In the genomic region with DNA sequence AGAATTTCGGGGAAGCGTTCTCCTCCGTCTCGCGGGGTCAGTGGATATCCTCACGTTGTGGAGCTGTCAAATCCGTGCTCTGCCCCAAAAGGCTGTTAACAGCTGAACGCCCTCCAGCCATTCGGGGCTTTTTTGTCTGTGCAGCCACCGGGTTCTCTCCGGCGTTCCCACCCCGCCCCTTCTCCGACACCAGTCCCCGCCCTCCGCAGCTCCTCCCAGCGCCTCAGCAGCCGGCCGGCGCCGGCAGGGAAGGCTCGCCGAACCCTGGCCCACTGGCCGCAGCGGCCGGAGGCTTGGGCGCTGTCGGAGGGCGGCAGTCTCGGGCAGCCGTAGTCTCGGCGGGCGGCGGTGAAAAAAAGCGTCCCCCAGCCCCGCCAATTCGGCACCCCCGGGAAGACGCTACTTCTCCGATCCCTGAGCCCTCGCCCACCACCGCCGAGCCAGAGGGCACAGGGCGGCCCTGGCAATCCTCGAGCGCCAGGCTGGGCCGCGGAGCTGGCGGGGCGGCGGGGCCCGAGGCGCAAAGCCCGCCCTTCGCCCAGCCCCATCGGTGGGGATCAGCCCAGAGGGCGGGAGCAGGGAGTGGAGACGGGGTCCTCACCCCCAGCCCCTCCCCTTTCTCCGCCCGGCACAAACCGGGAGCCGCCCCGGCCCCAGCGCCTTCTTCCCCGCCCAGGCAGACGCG, we compare ENCODE assay signal across 8 cellular contexts. TPM values are rescaled to one million over a fixed set of nuclear protein-coding genes. Genes with fewer than 3 reads are reported as not detected.
DNase-seq lines count a peak whose midpoint lies in the region; TF ChIP-seq lines count a peak whose summit lies in the region.

A gene (minus strand): TSS at position 496 of the 685 bp plus-strand sequence. CDS start 773 bp downstream, outside the sequence.

- H2BK5ac ChIP-seq in H9 (ENCODE audit: insufficient read length, low read length) = no peak within 1 kb of the TSS

- H3K18ac ChIP-seq in H9 (ENCODE audit: insufficient read length, low read depth, low read length) = peak within 1 kb of the TSS; percentile 94

- H3K27ac Mint-ChIP-seq in H9 = peak within 1 kb of the TSS; percentile 98 to 100 (median 99)
- peak within 1 kb of the TSS; percentile 95 for H3K27ac Mint-ChIP-seq in neural progenitor cell

- peak within 1 kb of the TSS; percentile 99 for H3K4me2 ChIP-seq in H9 (ENCODE audit: insufficient read depth, insufficient read length, low read length)
- peak within 1 kb of the TSS; percentile 78 for H3K4me2 ChIP-seq in neural progenitor cell

- DNase-seq in GDM1 (lab: John Stamatoyannopoulos, UW) (peak; percentile 98), H9 (peak; percentile 91), M059J (ENCODE audit: low read depth) (peak; percentile 98), SIG-M5 treated with dmso at 0.1 percent for 504 hours (lab: John Stamatoyannopoulos, UW; ENCODE audit: unreplicated experiment) (peak; percentile 86), activated gamma-delta T cell treated with Interleukin-2 at 50 U/mL for 16 hours (peak; percentile 81), foreskin fibroblast (peak; percentile 97), neural progenitor cell (ENCODE audit: low spot score) (peak; percentile 97)

- H3K4me1 Mint-ChIP-seq in H9 = peaks cover 27 to 30% of the 10 kb centered on the region in 2 experiments
- peaks cover 42% of the 10 kb centered on the region for H3K4me1 Mint-ChIP-seq in neural progenitor cell

- TF ChIP-seq CTCF in H9 (conservative IDR thresholded peaks at IDR 0.05) (no peak), foreskin fibroblast (IDR thresholded peaks at IDR 0.05; ENCODE audit: low read depth, low read length) (no peak), neural progenitor cell (IDR thresholded peaks at IDR 0.05) (no peak)

- no peaks in the 10 kb centered on the region for H3K79me1 ChIP-seq in H9 (ENCODE audit: insufficient read depth, low read depth, low read length, poor library complexity, severe bottlenecking)

- H3K36me3 Mint-ChIP-seq in H9 (ENCODE audit: insufficient read depth in 1 of 3, low read depth in 3 of 3) = no peaks in the 10 kb centered on the region
- H3K36me3 Mint-ChIP-seq in neural progenitor cell = peaks cover 4% of the 10 kb centered on the region

- H2BK12ac ChIP-seq in H9 (ENCODE audit: insufficient read length, low read depth, low read length) = no peak within 1 kb of the TSS

- H3K9me3 ChIP-seq in H9 (ENCODE audit: control insufficient read depth, low read depth, low read length) = no peaks in the 10 kb centered on the region
- no peaks in the 10 kb centered on the region for H3K9me3 ChIP-seq in neural progenitor cell (ENCODE audit: low read depth)
- no peaks in the 10 kb centered on the region for H3K9me3 ChIP-seq in stomach smooth muscle (ENCODE audit: control insufficient read depth in 2 of 2, low read length in 2 of 2)

- H3K27me3 ChIP-seq in H9 (ENCODE audit: insufficient read depth, low read length) (no peaks in the 10 kb centered on the region), neural progenitor cell (no peaks in the 10 kb centered on the region), stomach smooth muscle (ENCODE audit: control insufficient read depth in 1 of 2, insufficient read depth in 2 of 2, low read length in 2 of 2) (no peaks in the 10 kb centered on the region)

- H2AFZ ChIP-seq in H9 (ENCODE audit: low read length) (peak within 1 kb of the TSS; percentile 52), neural progenitor cell (replicated peaks) (peak within 1 kb of the TSS; percentile 98)

- no peaks in the 10 kb centered on the region for H3K27me3 Mint-ChIP-seq in H9 (ENCODE audit: low read depth)
- peaks cover 3% of the 10 kb centered on the region for H3K27me3 Mint-ChIP-seq in neural progenitor cell (ENCODE audit: insufficient read depth, low read depth)

- H3K4ac ChIP-seq in H9 (ENCODE audit: low read depth, low read length) = no peak within 1 kb of the TSS

- H3K36me3 ChIP-seq in neural progenitor cell (no peaks in the 10 kb centered on the region), stomach smooth muscle (ENCODE audit: control insufficient read depth in 2 of 2, insufficient read depth in 2 of 2, low read length in 2 of 2) (no peaks in the 10 kb centered on the region)

- H3K4me1 ChIP-seq in H9 (ENCODE audit: insufficient read depth, low read length) (no peaks in the 10 kb centered on the region), neural progenitor cell (peaks cover 30% of the 10 kb centered on the region), stomach smooth muscle (ENCODE audit: control insufficient read depth, insufficient read depth, low read length) (peaks cover 7% of the 10 kb centered on the region)

- WGBS in H9 (ENCODE audit: extremely low coverage, insufficient read length, low lambda C conversion rate) = no CpG with 5 or more reads among the region's 68 CpGs

- peak within 1 kb of the TSS; percentile 72 for H3K9ac ChIP-seq in H9 (ENCODE audit: extremely low read depth, insufficient read length, low read length)
- H3K9ac ChIP-seq in neural progenitor cell = peak within 1 kb of the TSS; percentile 59
- peak within 1 kb of the TSS; percentile 97 to 98 for H3K9ac ChIP-seq in stomach smooth muscle (ENCODE audit: low read length in 2 of 2)

- H4K91ac ChIP-seq in H9 (ENCODE audit: insufficient read length, low read depth, low read length) = no peak within 1 kb of the TSS

- H3K79me2 ChIP-seq in H9 (ENCODE audit: insufficient read depth, low read length) (no peaks in the 10 kb centered on the region), neural progenitor cell (ENCODE audit: low read depth) (peaks cover 48% of the 10 kb centered on the region)

- no peak within 1 kb of the TSS for H2BK120ac ChIP-seq in H9 (ENCODE audit: low read depth, low read length, poor library complexity, severe bottlenecking)

- peak within 1 kb of the TSS; percentile 85 to 93 for H3K4me3 ChIP-seq in foreskin fibroblast (ENCODE audit: low read depth in 1 of 2, low read length in 2 of 2)
- H3K4me3 ChIP-seq in neural progenitor cell = peak within 1 kb of the TSS; percentile 84
- peak within 1 kb of the TSS; percentile 92 to 94 for H3K4me3 ChIP-seq in stomach smooth muscle (ENCODE audit: low read length in 2 of 2)

- H3F3A ChIP-seq in neural progenitor cell (ENCODE audit: low read depth) = peaks cover 29% of the 10 kb centered on the region

- no peak within 1 kb of the TSS for H2AK5ac ChIP-seq in H9 (ENCODE audit: insufficient read length, low read length)

- no peak within 1 kb of the TSS for H4K8ac ChIP-seq in H9 (replicated peaks; ENCODE audit: insufficient read length, low read depth, low read length)

- no peak within 1 kb of the TSS for H2BK20ac ChIP-seq in H9 (ENCODE audit: low read depth, low read length, poor library complexity, severe bottlenecking)

- H3K14ac ChIP-seq in H9 (ENCODE audit: insufficient read depth, low read length) = peak within 1 kb of the TSS; percentile 96

- peak within 1 kb of the TSS; percentile 82 to 95 for H3K4me3 Mint-ChIP-seq in H9
- peak within 1 kb of the TSS; percentile 94 for H3K4me3 Mint-ChIP-seq in neural progenitor cell

- no peak within 1 kb of the TSS for H3K23ac ChIP-seq in H9 (ENCODE audit: insufficient read length, low read depth, low read length)

- no peak within 1 kb of the TSS for H4K5ac ChIP-seq in H9 (ENCODE audit: insufficient read length, low read depth, low read length)

- no peak within 1 kb of the TSS for H2BK15ac ChIP-seq in H9 (ENCODE audit: low read depth, low read length)

- no peak within 1 kb of the TSS for H3K56ac ChIP-seq in H9 (ENCODE audit: insufficient read length, low read depth, low read length)

- H3K23me2 ChIP-seq in H9 (ENCODE audit: insufficient read length, low read depth, low read length, poor library complexity, severe bottlenecking) = peaks cover 10% of the 10 kb centered on the region

- H3T11ph ChIP-seq in H9 (ENCODE audit: low read length) = no peak within 1 kb of the TSS

- H3K27ac ChIP-seq in H9 (ENCODE audit: insufficient read length, low read depth, low read length) (peak within 1 kb of the TSS; percentile 43), neural progenitor cell (peak within 1 kb of the TSS; percentile 95), stomach smooth muscle (ENCODE audit: low read length) (peak within 1 kb of the TSS; percentile 96)

- H3K9me3 Mint-ChIP-seq in H9 = no peaks in the 10 kb centered on the region; a peak in 1 of 5 replicates
- H3K9me3 Mint-ChIP-seq in neural progenitor cell = no peaks in the 10 kb centered on the region

- H4K20me1 ChIP-seq in H9 (ENCODE audit: control insufficient read depth, insufficient read depth, insufficient read length) (no peaks in the 10 kb centered on the region), neural progenitor cell (ENCODE audit: low read depth) (peaks cover 14% of the 10 kb centered on the region)

RNA-seq across cellular contexts. Expression of the gene that starts here (rescaled TPM):
- total RNA-seq in H9 (2021) (16.6 and 17.5 TPM in 2 replicates), neural progenitor cell (ENCODE audit: low replicate concordance) (31.4 and 40.8 TPM in 2 replicates)
- total RNA-seq in M059J (2014; rRNA removed; shearing (Covaris generic)) = 4.9 and 9.2 TPM in 2 replicates

Comparison
In these comparisons a context has a peak if more than half of its experiments do, and no peak if none do; other contexts are left out.
1. Peak in every context shown above with its lines: DNase-seq, H3K4me3 ChIP-seq and H3K27ac ChIP-seq.
2. H3K27ac ChIP-seq: peak in every context shown above with its lines; median percentile 96 in stomach smooth muscle; 95 in neural progenitor cell; 43 in H9.